In genomic region chr12:5083955-5084849, GRCh38 we compare ENCODE assay signal across 8 cellular contexts. TPM values are rescaled to one million over a fixed set of nuclear protein-coding genes. Genes with fewer than 3 reads are reported as not detected.
DNase-seq lines count a peak whose midpoint lies in the region; ATAC-seq and TF ChIP-seq lines count a peak whose summit lies in the region.

No MANE protein-coding gene starts in this region.

- H3K4me3 ChIP-seq in BE2C (ENCODE audit: low read depth, low read length): no peak overlapping the region

- H3K27ac Mint-ChIP-seq in type B pancreatic cell: no peak overlapping the region

- peaks cover 68% of the 10 kb centered on the region for H3K27me3 Mint-ChIP-seq in type B pancreatic cell

- peaks cover 17% of the 10 kb centered on the region for H3K27me3 ChIP-seq in BE2C

- ATAC-seq in omental fat pad (ENCODE audit: low FRiP score) (no peak), GM21529 (IDR thresholded peaks at IDR 0.05; ENCODE audit: unreplicated experiment) (no peak)

- no peak overlapping the region for H3K4me3 Mint-ChIP-seq in type B pancreatic cell

- no peaks in the 10 kb centered on the region for H3K36me3 Mint-ChIP-seq in type B pancreatic cell

- no peaks in the 10 kb centered on the region for H3K4me1 Mint-ChIP-seq in type B pancreatic cell (ENCODE audit: unreplicated experiment)

- H3K36me3 ChIP-seq in BE2C: no peaks in the 10 kb centered on the region

- TF ChIP-seq CTCF in BE2C (IDR thresholded peaks at IDR 0.05; ENCODE audit: low read depth, low read length) (peak; percentile 71), GM13977 (IDR thresholded peaks at IDR 0.05; ENCODE audit: extremely low read depth, insufficient read depth, missing control alignments) (peak; percentile 63), type B pancreatic cell (conservative IDR thresholded peaks at IDR 0.05) (peak; percentile 85), omental fat pad (IDR thresholded peaks at IDR 0.05) (no peak)

- H3K4me1 ChIP-seq in BE2C: no peaks in the 10 kb centered on the region

- in situ Hi-C loops in GM13977 (cut with MboI; ENCODE audit: low pct_unique_long_range_greater_than_20kb, low sequenced_read_pairs, unreplicated experiment): no loop called here

- no peaks in the 10 kb centered on the region for H3K9me3 ChIP-seq in BE2C

- H3K9me3 Mint-ChIP-seq in type B pancreatic cell: no peaks in the 10 kb centered on the region

- DNase-seq in BE2C (peak; percentile 24), GM13977 (ENCODE audit: low spot score) (peak; percentile 79), NCI-H345 (lab: John Stamatoyannopoulos, UW) (peak; percentile 64), brain pericyte (ENCODE audit: low read depth, low spot score) (peak; percentile 30), kidney glomerular epithelial cell (lab: John Stamatoyannopoulos, UW) (peak; percentile 63), type B pancreatic cell (ENCODE audit: extremely low spot score, unreplicated experiment) (no peak), omental fat pad (ENCODE audit: low spot score) (no peak)

RNA-seq across cellular contexts. Expression of gene KCNA5, which starts 40.5 kb away (rescaled TPM):
- not detected for polyA plus RNA-seq in BE2C (2012; ENCODE audit: insufficient read depth, insufficient read length, low read depth)
- total RNA-seq in type B pancreatic cell (ENCODE audit: low replicate concordance) (0.82 and 0.98 TPM in 2 replicates), omental fat pad (1 to 10 TPM in 1 of 4 donors, under 1 TPM in 1, not detected in 2; 0.19 to 1.3 TPM)

Comparison
In these comparisons a context has a peak if more than half of its experiments do, and no peak if none do; other contexts are left out.
1. DNase-seq: peak in BE2C (single experiment), GM13977 (single experiment), NCI-H345 (single experiment), brain pericyte (single experiment) and kidney glomerular epithelial cell (single experiment); none in type B pancreatic cell (single experiment) and omental fat pad (single experiment).
2. CTCF ChIP-seq: peak in BE2C (single experiment), GM13977 (single experiment) and type B pancreatic cell (single experiment); none in omental fat pad (0 of 3).